Comparison of ENCODE assay signal across 1 cellular context in genomic region chr1:55430717-55431116, GRCh38.
A peak's percentile ranks its signal among the peaks of the same experiment; 100 is the strongest.
TF ChIP-seq lines count a peak whose summit lies in the region.

No MANE protein-coding gene starts in this region.

TF ChIP-seq in A549, 52 proteins besides CTCF, POLR2A, EP300 and RAD21:
- TF ChIP-seq HOXB13 (CRISPR knock-in tag; IDR thresholded peaks at IDR 0.05; ENCODE audit: low read depth) = peak; percentile 47; the same call in 1 of the 2 replicates
TF ChIP-seq in A549: peak in this region for 1; not testable (repeated sequence) for 51.
